In the genomic region with DNA sequence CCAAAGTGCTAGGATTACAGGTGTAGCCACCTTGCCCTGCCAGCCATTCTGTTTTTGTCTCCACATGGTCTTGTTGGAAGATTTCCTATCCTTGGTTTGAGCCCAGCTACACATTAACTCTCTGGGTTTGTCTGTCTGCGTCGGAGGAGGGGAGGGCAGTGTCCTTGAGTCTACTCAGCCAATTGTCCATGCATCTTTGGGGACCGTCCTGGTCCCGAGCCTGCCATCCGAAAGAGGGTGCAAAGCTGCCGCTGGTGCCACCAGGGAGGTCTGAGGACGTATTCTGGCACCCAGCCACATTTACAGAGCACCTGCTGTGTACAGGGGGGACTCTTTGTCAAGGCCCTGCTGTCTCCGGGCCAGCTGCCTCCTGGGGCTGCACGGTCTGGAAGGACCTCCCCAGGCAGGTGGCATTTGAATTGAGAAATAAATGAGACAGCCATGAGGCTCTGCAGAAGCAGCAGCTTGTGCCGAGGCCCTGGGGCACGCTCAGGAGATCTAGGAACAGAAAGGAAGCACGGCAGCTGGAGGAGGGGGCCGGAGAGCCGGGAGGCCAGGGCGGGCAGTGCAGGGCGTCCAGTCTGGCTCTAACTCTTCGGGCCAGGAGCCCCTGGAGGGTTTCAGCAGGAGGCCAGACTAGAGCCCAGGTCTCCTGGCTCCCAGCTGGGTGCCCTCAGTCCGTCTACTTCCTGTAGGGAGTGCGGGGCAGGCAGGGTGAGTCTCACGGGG, we compare ENCODE assay signal across 8 cellular contexts. TPM values are rescaled to one million over a fixed set of nuclear protein-coding genes. Genes with fewer than 3 reads are reported as not detected.
A peak's percentile ranks its signal among the peaks of the same experiment; 100 is the strongest.
DNase-seq lines count a peak whose midpoint lies in the region; ATAC-seq and TF ChIP-seq lines count a peak whose summit lies in the region.
"Had no signal": no experiment of that assay in that cellular context is flagged by ENCODE, and none has a peak within 500 bp of the region (broad histone marks: within the 10 kb centered on the region; RNA-seq: fewer than 3 reads in every experiment).

No MANE protein-coding gene starts in this region.

- peak overlapping the region; percentile 88 for H3K27ac ChIP-seq in colonic mucosa
- no peak overlapping the region for H3K27ac ChIP-seq in trophoblast cell (ENCODE audit: low read depth, low read length)
- H3K27ac ChIP-seq: cardiac muscle cell had no signal

- H4K8ac ChIP-seq in trophoblast cell (ENCODE audit: low read depth, low read length): no peak overlapping the region

- no peak overlapping the region for H2BK5ac ChIP-seq in trophoblast cell (ENCODE audit: low read depth, low read length, poor library complexity)

- DNase-seq in NCI-H1092 (lab: John Stamatoyannopoulos, UW): peak; percentile 72
- DNase-seq in colonic mucosa: no peak
- DNase-seq in trophoblast cell: no peak
- no peak for DNase-seq in left lobe of liver (ENCODE audit: low spot score)

- no peak overlapping the region for H2BK12ac ChIP-seq in trophoblast cell (ENCODE audit: low read length)

- H3K79me2 ChIP-seq in trophoblast cell (ENCODE audit: control insufficient read depth, insufficient read depth, low read length, poor library complexity): peaks cover 11% of the 10 kb centered on the region

- H3K4me2 ChIP-seq in trophoblast cell (ENCODE audit: low read length): peak overlapping the region; percentile 82

- H3K23ac ChIP-seq in trophoblast cell (ENCODE audit: low read length): no peak overlapping the region

- WGBS in trophoblast cell (ENCODE audit: extremely low coverage, insufficient coverage, insufficient read length): no CpG with 5 or more reads among the region's 20 CpGs

- H3K36me3 ChIP-seq in ES-I3 (ENCODE audit: insufficient read depth, low read length) (no peaks in the 10 kb centered on the region), colonic mucosa (no peaks in the 10 kb centered on the region), trophoblast cell (ENCODE audit: control insufficient read depth in 1 of 2, insufficient read depth in 2 of 2, low read length in 2 of 2) (peaks cover 48 to 49% of the 10 kb centered on the region in 2 experiments)
- H3K36me3 ChIP-seq: cardiac muscle cell had no signal

- no peak overlapping the region for H2AFZ ChIP-seq in trophoblast cell (ENCODE audit: insufficient read depth, low read length, poor library complexity)

- no peak overlapping the region for H2AK5ac ChIP-seq in trophoblast cell (ENCODE audit: low read length)

- no peak overlapping the region for H2BK120ac ChIP-seq in trophoblast cell (ENCODE audit: insufficient read depth, low read length, poor library complexity)

- H3K4me3 ChIP-seq in colonic mucosa (peak overlapping the region; percentile 86), trophoblast cell (ENCODE audit: low read depth, low read length) (no peak overlapping the region)

- H3K27me3 ChIP-seq in colonic mucosa (no peaks in the 10 kb centered on the region), trophoblast cell (ENCODE audit: insufficient read depth, low read length) (no peaks in the 10 kb centered on the region)
- H3K27me3 ChIP-seq: cardiac muscle cell had no signal

- peak overlapping the region; percentile 10 for H3K14ac ChIP-seq in trophoblast cell (ENCODE audit: low read length)

- H3K79me1 ChIP-seq in trophoblast cell (ENCODE audit: low read length): peaks cover 10% of the 10 kb centered on the region

- H3K4me1 ChIP-seq in ES-I3 (ENCODE audit: insufficient read depth, low read length) (no peaks in the 10 kb centered on the region; the same call in 1 of the 2 replicates), colonic mucosa (peaks cover 8% of the 10 kb centered on the region), trophoblast cell (ENCODE audit: control insufficient read depth in 1 of 2, insufficient read depth in 2 of 2, low read length in 2 of 2) (peaks cover 16 to 18% of the 10 kb centered on the region in 2 experiments)

- peak overlapping the region; percentile 86 for H4K91ac ChIP-seq in trophoblast cell (ENCODE audit: low read depth, low read length)

- no peaks in the 10 kb centered on the region for H3K9me3 ChIP-seq in ES-I3 (ENCODE audit: control insufficient read depth, insufficient read depth, low read length)
- no peaks in the 10 kb centered on the region for H3K9me3 ChIP-seq in colonic mucosa
- H3K9me3 ChIP-seq in trophoblast cell (ENCODE audit: insufficient read depth, low read depth, low read length): no peaks in the 10 kb centered on the region

- peak overlapping the region; percentile 22 for H3K4ac ChIP-seq in trophoblast cell (ENCODE audit: low read depth, low read length)

- intact Hi-C loops in colonic mucosa (cut with DNase I): no loop called here

- no peak for TF ChIP-seq CTCF in colonic mucosa (IDR thresholded peaks at IDR 0.05)

- no peak overlapping the region for H4K12ac ChIP-seq in trophoblast cell (ENCODE audit: low read depth, low read length)

- ATAC-seq in HG02840 (IDR thresholded peaks at IDR 0.05; ENCODE audit: low FRiP score, unreplicated experiment) (no peak), GM21529 (IDR thresholded peaks at IDR 0.05; ENCODE audit: unreplicated experiment) (no peak), left lobe of liver (no peak)

- H3K9ac ChIP-seq in ES-I3 (ENCODE audit: low read depth, low read length) (peak overlapping the region; percentile 79; the same call in 1 of the 2 replicates), colonic mucosa (ENCODE audit: low read depth in 2 of 2, low read length in 2 of 2) (peak overlapping the region; percentile 79 to 96), trophoblast cell (ENCODE audit: low read length) (no peak overlapping the region)

- peak overlapping the region; percentile 22 for H3K18ac ChIP-seq in trophoblast cell (ENCODE audit: low read length)

RNA-seq across cellular contexts. Expression of a gene that starts 1.5 kb away (rescaled TPM):
- total RNA-seq in colonic mucosa (100 to 1,000 TPM; 368 to 389 TPM), left lobe of liver (32.5 TPM)
- polyA plus RNA-seq in trophoblast cell (2013): 218 TPM in 2 replicates

RNA-seq across cellular contexts. Expression of a gene that starts 11.0 kb away (rescaled TPM):
- total RNA-seq in colonic mucosa: not detected
- 0.44 and 0.49 TPM in 2 replicates for polyA plus RNA-seq in trophoblast cell (2013)
- not detected for total RNA-seq in left lobe of liver
- total RNA-seq: cardiac muscle cell had no signal
- polyA plus RNA-seq: cardiac muscle cell had no signal

RNA-seq across cellular contexts. Expression of a gene that starts 13.5 kb away (rescaled TPM):
- total RNA-seq in colonic mucosa (100 to 1,000 TPM in 1 of 2 donors, 10 to 100 TPM in 1; 86.2 to 132 TPM), left lobe of liver (16.2 TPM)
- 102 and 109 TPM in 2 replicates for polyA plus RNA-seq in trophoblast cell (2013)

RNA-seq across cellular contexts. Expression of a gene that starts 36.9 kb away (rescaled TPM):
- total RNA-seq in colonic mucosa (under 1 TPM; 0.25 to 0.40 TPM), left lobe of liver (0.43 TPM)
- polyA plus RNA-seq in trophoblast cell (2013): 0.27 and 0.31 TPM in 2 replicates

RNA-seq across cellular contexts. Expression of a gene that starts 56.8 kb away (rescaled TPM):
- 1 to 10 TPM; 9.2 to 9.3 TPM for total RNA-seq in colonic mucosa
- 8.7 and 8.8 TPM in 2 replicates for polyA plus RNA-seq in trophoblast cell (2013)
- 10.4 TPM for total RNA-seq in left lobe of liver

Comparison
In these comparisons a context has a peak if more than half of its experiments do, and no peak if none do; other contexts are left out.
1. RNA of a gene that starts 1.5 kb away (total RNA-seq): 368 to 389 TPM in colonic mucosa; 32.5 TPM in left lobe of liver (single experiment); every median in the first group is over 10 times any median in the second.